In the genomic region with DNA sequence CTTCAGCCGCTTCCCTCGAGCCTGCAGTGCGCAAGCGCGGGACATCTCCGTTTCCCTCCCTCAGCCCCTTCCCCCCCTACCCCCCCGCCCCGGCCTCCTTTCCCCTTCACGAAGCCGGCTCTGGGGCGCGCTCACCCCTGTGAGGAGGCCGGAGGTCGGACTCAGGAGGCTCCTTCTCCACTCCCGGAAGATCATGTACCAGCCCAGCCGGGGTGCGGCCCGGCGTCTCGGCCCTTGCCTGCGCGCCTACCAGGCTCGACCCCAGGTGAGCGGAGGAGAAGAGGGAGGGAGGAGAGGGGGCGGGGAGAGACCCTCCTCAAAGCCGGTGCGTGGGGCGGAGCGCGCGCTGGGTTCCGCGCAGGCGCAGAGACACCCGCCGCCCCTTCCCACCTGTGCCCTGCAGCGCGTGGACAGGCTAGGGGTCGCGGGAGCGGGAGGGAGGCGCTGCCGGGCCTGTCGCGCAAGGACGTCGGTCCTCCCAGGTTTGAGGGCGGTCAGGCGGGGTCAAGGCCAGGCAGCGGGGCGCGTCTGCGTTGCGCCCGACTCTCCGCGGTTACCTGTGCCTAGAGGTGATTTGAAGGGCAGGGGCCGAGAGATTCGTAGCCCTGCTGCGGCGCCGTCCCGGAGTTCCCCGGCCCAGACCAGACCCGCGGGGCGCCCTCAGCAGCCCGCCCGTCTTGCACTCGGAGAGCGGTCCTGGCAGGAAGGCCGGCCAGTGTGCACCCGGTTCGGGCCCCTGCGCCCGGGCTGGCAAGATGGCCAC, we compare ENCODE assay signal across 8 cellular contexts. TPM values are rescaled to one million over a fixed set of nuclear protein-coding genes. Genes with fewer than 3 reads are reported as not detected.
DNase-seq lines count a peak whose midpoint lies in the region; ATAC-seq and TF ChIP-seq lines count a peak whose summit lies in the region.

A gene with protein sequence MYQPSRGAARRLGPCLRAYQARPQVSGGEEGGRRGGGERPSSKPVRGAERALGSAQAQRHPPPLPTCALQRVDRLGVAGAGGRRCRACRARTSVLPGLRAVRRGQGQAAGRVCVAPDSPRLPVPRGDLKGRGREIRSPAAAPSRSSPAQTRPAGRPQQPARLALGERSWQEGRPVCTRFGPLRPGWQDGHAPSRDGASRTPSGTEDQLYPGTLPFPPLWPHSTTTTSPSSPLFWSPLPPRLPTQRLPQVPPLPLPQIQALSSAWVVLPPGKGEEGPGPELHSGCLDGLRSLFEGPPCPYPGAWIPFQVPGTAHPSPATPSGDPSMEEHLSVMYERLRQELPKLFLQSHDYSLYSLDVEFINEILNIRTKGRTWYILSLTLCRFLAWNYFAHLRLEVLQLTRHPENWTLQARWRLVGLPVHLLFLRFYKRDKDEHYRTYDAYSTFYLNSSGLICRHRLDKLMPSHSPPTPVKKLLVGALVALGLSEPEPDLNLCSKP (plus strand): TSS at position 95 of the 763 bp plus-strand sequence. CDS start 99 bp downstream, at position 194.

- H3K36me3 ChIP-seq in heart right ventricle, result peaks cover 0 to 62% (median 15%) of the 10 kb centered on the region in 9 donors

- no peaks in the 10 kb centered on the region for H3K9me3 ChIP-seq in heart right ventricle

- DNase-seq in GM12865 (ENCODE audit: low read depth), result peak; percentile 98
- DNase-seq in NCI-H1417 treated with DMSO at 0.1 percent for 48 hours (lab: John Stamatoyannopoulos, UW), result peak; percentile 57
- DNase-seq in SW480 (ENCODE audit: low spot score), result peak; percentile 89
- DNase-seq in heart right ventricle, result peak in 1 of 2 donors; percentile 77
- DNase-seq in posterior vena cava (ENCODE audit: low spot score), result peak; percentile 92
- DNase-seq in ureter (ENCODE audit: low spot score), result peak; percentile 91

- 0% methylated on average over 50 to 76 of the region's 76 CpGs for WGBS in adipose tissue, 3 donors
- 0% methylated on average over 63 to 75 of the region's 76 CpGs for WGBS in heart right ventricle, 2 donors

- peak within 1 kb of the TSS; percentile 77 for H3K4me3 ChIP-seq in GM12865 (ENCODE audit: low read depth, low read length)
- peak within 1 kb of the TSS; percentile 73 to 100 (median 95) for H3K4me3 ChIP-seq in heart right ventricle

- peak; percentile 67 for ATAC-seq in HG02763 (IDR thresholded peaks at IDR 0.05; ENCODE audit: unreplicated experiment)
- peak; percentile 80 to 96 (median 88) for ATAC-seq in heart right ventricle

- peak within 1 kb of the TSS; percentile 6 for H3K27ac ChIP-seq in adipose tissue (ENCODE audit: low read depth, low read length)
- peak within 1 kb of the TSS; percentile 92 to 99 (median 96) for H3K27ac ChIP-seq in heart right ventricle

- no peaks in the 10 kb centered on the region for H3K27me3 ChIP-seq in heart right ventricle

- TF ChIP-seq CTCF in GM12865 (IDR thresholded peaks at IDR 0.05; ENCODE audit: insufficient read depth, low read depth, low read length, missing control alignments) (no peak), heart right ventricle (IDR thresholded peaks at IDR 0.05) (no peak)

- intact Hi-C loops in heart right ventricle (cut with DNase I), result no loop called here
- intact Hi-C loops in posterior vena cava (cut with DNase I), result no loop called here

- peaks cover 7 to 36% (median 22%) of the 10 kb centered on the region in 9 donors for H3K4me1 ChIP-seq in heart right ventricle

RNA-seq across cellular contexts. Expression of the gene that starts here (rescaled TPM):
- polyA plus RNA-seq in adipose tissue (10 to 100 TPM in 2 of 3 donors, 1 to 10 TPM in 1; 8.8 to 13.2 (median 10.2) TPM), heart right ventricle (100 to 1,000 TPM in 1 of 2 donors, 10 to 100 TPM in 1; 42.4 to 134 TPM)
- total RNA-seq in heart right ventricle (10 to 100 TPM; 39.8 to 77.4 (median 53.3) TPM), posterior vena cava (10 to 100 TPM in 1 of 2 donors, 1 to 10 TPM in 1; 8.5 to 13.4 TPM), ureter (27.1 TPM)
